1 cellular context compared by ENCODE assay signal in the genomic region with DNA sequence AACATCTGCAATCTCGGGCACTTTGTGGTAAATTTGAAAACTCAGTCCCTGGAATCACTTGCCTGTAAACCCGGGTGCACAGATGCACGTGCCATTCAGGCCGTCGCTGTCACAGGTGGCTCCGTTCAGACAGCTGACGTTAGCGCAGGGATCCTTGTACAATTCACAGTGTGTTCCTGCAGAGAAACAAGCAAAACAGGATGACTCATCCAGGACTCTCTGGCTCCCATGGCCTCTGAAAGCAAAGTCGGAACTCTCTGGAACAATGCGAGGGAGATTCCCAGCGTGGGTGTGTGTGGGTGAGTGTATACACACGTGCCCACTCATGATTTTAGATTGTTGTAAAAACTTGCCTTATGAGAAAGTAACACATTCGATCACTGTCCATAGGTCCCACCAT.
A peak's percentile ranks its signal among the peaks of the same experiment; 100 is the strongest.
TF ChIP-seq lines count a peak whose summit lies in the region.

No MANE protein-coding gene starts in this region.

TF ChIP-seq in HEK293, 187 proteins besides CTCF, POLR2A, EP300 and RAD21 (continued from another document):
- TF ChIP-seq, protein P1, sequence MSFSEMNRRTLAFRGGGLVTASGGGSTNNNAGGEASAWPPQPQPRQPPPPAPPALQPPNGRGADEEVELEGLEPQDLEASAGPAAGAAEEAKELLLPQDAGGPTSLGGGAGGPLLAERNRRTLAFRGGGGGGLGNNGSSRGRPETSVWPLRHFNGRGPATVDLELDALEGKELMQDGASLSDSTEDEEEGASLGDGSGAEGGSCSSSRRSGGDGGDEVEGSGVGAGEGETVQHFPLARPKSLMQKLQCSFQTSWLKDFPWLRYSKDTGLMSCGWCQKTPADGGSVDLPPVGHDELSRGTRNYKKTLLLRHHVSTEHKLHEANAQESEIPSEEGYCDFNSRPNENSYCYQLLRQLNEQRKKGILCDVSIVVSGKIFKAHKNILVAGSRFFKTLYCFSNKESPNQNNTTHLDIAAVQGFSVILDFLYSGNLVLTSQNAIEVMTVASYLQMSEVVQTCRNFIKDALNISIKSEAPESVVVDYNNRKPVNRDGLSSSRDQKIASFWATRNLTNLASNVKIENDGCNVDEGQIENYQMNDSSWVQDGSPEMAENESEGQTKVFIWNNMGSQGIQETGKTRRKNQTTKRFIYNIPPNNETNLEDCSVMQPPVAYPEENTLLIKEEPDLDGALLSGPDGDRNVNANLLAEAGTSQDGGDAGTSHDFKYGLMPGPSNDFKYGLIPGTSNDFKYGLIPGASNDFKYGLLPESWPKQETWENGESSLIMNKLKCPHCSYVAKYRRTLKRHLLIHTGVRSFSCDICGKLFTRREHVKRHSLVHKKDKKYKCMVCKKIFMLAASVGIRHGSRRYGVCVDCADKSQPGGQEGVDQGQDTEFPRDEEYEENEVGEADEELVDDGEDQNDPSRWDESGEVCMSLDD (tag by site-specific recombination; IDR thresholded peaks at IDR 0.05) = no peak
- no peak for TF ChIP-seq ZBTB20 (tag by site-specific recombination; IDR thresholded peaks at IDR 0.05)
- TF ChIP-seq ZNF600 (tag by site-specific recombination; IDR thresholded peaks at IDR 0.05) = no peak
- no peak for TF ChIP-seq ZNF146 (tag by site-specific recombination; IDR thresholded peaks at IDR 0.05)
- TF ChIP-seq, protein P2, sequence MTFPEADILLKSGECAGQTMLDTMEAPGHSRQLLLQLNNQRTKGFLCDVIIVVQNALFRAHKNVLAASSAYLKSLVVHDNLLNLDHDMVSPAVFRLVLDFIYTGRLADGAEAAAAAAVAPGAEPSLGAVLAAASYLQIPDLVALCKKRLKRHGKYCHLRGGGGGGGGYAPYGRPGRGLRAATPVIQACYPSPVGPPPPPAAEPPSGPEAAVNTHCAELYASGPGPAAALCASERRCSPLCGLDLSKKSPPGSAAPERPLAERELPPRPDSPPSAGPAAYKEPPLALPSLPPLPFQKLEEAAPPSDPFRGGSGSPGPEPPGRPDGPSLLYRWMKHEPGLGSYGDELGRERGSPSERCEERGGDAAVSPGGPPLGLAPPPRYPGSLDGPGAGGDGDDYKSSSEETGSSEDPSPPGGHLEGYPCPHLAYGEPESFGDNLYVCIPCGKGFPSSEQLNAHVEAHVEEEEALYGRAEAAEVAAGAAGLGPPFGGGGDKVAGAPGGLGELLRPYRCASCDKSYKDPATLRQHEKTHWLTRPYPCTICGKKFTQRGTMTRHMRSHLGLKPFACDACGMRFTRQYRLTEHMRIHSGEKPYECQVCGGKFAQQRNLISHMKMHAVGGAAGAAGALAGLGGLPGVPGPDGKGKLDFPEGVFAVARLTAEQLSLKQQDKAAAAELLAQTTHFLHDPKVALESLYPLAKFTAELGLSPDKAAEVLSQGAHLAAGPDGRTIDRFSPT (tag by site-specific recombination; IDR thresholded peaks at IDR 0.05) = peak; percentile 56; the same call in 1 of the 2 replicates
- no peak for TF ChIP-seq ZNF768 (tag by site-specific recombination; IDR thresholded peaks at IDR 0.05)
TF ChIP-seq in HEK293: peak in this region for 9.
